In the genomic region with DNA sequence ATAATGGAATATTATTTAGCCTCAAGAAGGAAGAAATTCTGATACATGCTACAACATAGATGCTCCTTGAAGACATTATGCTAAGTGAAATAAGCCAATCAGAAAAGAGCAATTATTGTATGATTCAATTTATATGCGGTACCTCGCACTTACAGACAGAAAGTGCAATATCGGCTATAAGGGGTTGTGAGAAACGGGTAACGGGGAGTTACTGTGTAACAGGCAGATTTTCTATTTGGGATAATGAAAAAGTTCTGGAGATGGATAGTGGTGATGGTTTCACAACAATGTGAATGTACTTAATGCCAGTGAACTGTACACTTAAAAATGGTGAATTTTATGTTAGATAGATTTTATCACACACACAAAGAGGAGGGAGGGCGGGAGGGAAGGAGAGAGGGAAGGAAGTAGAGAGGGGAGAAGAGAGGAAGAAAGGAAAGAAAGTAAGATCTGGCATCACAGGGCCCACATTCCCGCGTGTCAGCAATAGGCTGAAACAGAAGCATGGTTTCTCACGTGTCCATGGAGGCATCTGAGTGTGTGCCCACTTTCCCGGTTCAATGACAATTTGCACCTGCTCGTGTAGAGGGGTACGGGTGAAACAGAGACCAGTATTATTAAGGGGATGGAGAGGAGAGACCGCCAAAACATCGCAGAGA, we compare ENCODE assay signal across 8 cellular contexts. TPM values are rescaled to one million over a fixed set of nuclear protein-coding genes. Genes with fewer than 3 reads are reported as not detected.
DNase-seq lines count a peak whose midpoint lies in the region; ATAC-seq, FAIRE-seq and TF ChIP-seq lines count a peak whose summit lies in the region.

No MANE protein-coding gene starts in this region.

- no peak for DNase-seq in kidney
- peak; percentile 13 for DNase-seq in superior temporal gyrus (ENCODE audit: extremely low spot score)
- no peak for DNase-seq in AG20443 (ENCODE audit: low spot score)

- H3K27me3 ChIP-seq in BLaER1 (no peaks in the 10 kb centered on the region), HUES48 (ENCODE audit: control insufficient read depth, insufficient read depth, low read length) (no peaks in the 10 kb centered on the region)

- H3K27ac ChIP-seq in BLaER1, result peak overlapping the region; percentile 92
- H3K27ac ChIP-seq in HUES48 (ENCODE audit: low read depth, low read length), result peak overlapping the region; percentile 92
- H3K27ac ChIP-seq in angular gyrus (ENCODE audit: low read depth, low read length), result peak overlapping the region; percentile 93
- H3K27ac ChIP-seq in kidney (ENCODE audit: low read depth in 2 of 2, low read length in 2 of 2), result peak overlapping the region; percentile 51 to 79

- H3K9me3 ChIP-seq in BLaER1, result no peaks in the 10 kb centered on the region
- H3K9me3 ChIP-seq in HUES48 (ENCODE audit: control insufficient read depth, insufficient read depth, low read length), result no peaks in the 10 kb centered on the region
- no peaks in the 10 kb centered on the region for H3K9me3 ChIP-seq in kidney (ENCODE audit: control insufficient read depth in 1 of 2, low read length in 2 of 2)

- no peak for ATAC-seq in GM21367 (IDR thresholded peaks at IDR 0.05; ENCODE audit: unreplicated experiment)
- no peak for ATAC-seq in GM21529 (IDR thresholded peaks at IDR 0.05; ENCODE audit: unreplicated experiment)

- peaks cover 8% of the 10 kb centered on the region; the same call in 1 of the 2 replicates for H4K20me1 ChIP-seq in BLaER1

- H3K4me1 ChIP-seq in BLaER1 (peaks cover 32% of the 10 kb centered on the region), HUES48 (ENCODE audit: control insufficient read depth, insufficient read depth, low read length) (no peaks in the 10 kb centered on the region), kidney (ENCODE audit: control insufficient read depth in 1 of 2, insufficient read depth in 1 of 2, low read depth in 1 of 2, low read length in 2 of 2) (peaks cover 0 to 10% of the 10 kb centered on the region in 2 donors)

- intact Hi-C loops in kidney (cut with DNase I), result no loop called here

- H3K4me2 ChIP-seq in BLaER1, result peak overlapping the region; percentile 83

- H3K4me3 ChIP-seq in BLaER1, result peak overlapping the region; percentile 86
- H3K4me3 ChIP-seq in HUES48 (ENCODE audit: low read depth, low read length), result peak overlapping the region; percentile 79
- peak overlapping the region; percentile 93 to 94 for H3K4me3 ChIP-seq in kidney (ENCODE audit: low read length in 2 of 2)

- peak overlapping the region; percentile 90 for H3K9ac ChIP-seq in BLaER1
- H3K9ac ChIP-seq in HUES48 (ENCODE audit: low read depth, low read length), result peak overlapping the region; percentile 85
- peak overlapping the region; percentile 66 to 85 for H3K9ac ChIP-seq in kidney (ENCODE audit: low read length in 2 of 2)

- TF ChIP-seq CTCF in kidney (IDR thresholded peaks at IDR 0.05; ENCODE audit: borderline replicate concordance, extremely low read depth, insufficient read depth), result no peak

- FAIRE-seq in kidney (lab: Jason Lieb, UNC), result no peak

- H3K36me3 ChIP-seq in BLaER1 (peaks cover 21% of the 10 kb centered on the region), HUES48 (ENCODE audit: control insufficient read depth, insufficient read depth, low read length) (peaks cover 4% of the 10 kb centered on the region; the same call in 1 of the 2 replicates), kidney (ENCODE audit: control insufficient read depth in 1 of 2, insufficient read depth in 2 of 2, low read length in 2 of 2) (no peaks in the 10 kb centered on the region)

RNA-seq across cellular contexts. Expression of a gene that starts 0.7 kb away (rescaled TPM):
- 2.8 TPM for total RNA-seq in kidney
- polyA plus RNA-seq in kidney (ENCODE audit: insufficient read depth, low read depth, low replicate concordance), result 1.1 TPM
